ENCODE assay signal across 1 cellular context in the genomic region with DNA sequence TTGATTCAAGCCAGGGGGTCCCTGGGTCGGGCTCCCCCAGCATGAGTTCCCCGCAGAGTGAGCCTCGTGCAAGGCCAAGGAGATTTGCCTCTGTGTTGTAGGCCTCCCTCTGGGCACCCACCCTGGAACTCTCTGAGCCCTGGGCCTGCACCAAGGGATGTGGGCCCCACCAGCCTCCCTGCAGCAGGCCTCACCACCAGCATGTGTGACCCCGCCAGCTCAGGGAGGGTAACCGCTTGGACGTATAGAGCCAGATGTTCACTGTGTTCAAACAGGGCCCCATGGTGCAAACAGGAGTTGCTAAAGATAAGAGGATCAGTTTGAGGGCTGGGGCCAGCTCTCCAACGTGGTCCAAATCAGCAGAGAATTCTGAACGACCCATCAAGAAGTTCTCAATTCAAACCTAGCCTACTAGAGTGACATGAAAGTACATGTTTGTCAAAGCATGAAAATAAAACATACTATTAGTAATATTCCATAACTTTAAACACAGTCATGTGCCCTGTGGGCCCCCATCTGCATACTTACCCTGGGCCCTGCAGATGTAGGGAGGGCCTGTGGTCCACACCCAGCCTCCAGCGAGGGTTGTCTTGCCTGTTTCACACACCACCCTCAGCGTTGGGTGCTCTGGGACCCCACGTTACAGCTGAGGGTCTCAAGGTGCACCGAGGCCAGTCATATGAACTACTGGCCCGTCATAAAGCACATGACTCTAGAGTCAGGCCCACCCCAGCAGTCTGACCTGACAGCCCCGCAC.
A peak's percentile ranks its signal among the peaks of the same experiment; 100 is the strongest.
TF ChIP-seq lines count a peak whose summit lies in the region.

No MANE protein-coding gene starts in this region.

TF ChIP-seq in K562, 482 proteins besides CTCF, POLR2A, EP300 and RAD21 (continued from another document and continues in another):
- TF ChIP-seq, protein P1, sequence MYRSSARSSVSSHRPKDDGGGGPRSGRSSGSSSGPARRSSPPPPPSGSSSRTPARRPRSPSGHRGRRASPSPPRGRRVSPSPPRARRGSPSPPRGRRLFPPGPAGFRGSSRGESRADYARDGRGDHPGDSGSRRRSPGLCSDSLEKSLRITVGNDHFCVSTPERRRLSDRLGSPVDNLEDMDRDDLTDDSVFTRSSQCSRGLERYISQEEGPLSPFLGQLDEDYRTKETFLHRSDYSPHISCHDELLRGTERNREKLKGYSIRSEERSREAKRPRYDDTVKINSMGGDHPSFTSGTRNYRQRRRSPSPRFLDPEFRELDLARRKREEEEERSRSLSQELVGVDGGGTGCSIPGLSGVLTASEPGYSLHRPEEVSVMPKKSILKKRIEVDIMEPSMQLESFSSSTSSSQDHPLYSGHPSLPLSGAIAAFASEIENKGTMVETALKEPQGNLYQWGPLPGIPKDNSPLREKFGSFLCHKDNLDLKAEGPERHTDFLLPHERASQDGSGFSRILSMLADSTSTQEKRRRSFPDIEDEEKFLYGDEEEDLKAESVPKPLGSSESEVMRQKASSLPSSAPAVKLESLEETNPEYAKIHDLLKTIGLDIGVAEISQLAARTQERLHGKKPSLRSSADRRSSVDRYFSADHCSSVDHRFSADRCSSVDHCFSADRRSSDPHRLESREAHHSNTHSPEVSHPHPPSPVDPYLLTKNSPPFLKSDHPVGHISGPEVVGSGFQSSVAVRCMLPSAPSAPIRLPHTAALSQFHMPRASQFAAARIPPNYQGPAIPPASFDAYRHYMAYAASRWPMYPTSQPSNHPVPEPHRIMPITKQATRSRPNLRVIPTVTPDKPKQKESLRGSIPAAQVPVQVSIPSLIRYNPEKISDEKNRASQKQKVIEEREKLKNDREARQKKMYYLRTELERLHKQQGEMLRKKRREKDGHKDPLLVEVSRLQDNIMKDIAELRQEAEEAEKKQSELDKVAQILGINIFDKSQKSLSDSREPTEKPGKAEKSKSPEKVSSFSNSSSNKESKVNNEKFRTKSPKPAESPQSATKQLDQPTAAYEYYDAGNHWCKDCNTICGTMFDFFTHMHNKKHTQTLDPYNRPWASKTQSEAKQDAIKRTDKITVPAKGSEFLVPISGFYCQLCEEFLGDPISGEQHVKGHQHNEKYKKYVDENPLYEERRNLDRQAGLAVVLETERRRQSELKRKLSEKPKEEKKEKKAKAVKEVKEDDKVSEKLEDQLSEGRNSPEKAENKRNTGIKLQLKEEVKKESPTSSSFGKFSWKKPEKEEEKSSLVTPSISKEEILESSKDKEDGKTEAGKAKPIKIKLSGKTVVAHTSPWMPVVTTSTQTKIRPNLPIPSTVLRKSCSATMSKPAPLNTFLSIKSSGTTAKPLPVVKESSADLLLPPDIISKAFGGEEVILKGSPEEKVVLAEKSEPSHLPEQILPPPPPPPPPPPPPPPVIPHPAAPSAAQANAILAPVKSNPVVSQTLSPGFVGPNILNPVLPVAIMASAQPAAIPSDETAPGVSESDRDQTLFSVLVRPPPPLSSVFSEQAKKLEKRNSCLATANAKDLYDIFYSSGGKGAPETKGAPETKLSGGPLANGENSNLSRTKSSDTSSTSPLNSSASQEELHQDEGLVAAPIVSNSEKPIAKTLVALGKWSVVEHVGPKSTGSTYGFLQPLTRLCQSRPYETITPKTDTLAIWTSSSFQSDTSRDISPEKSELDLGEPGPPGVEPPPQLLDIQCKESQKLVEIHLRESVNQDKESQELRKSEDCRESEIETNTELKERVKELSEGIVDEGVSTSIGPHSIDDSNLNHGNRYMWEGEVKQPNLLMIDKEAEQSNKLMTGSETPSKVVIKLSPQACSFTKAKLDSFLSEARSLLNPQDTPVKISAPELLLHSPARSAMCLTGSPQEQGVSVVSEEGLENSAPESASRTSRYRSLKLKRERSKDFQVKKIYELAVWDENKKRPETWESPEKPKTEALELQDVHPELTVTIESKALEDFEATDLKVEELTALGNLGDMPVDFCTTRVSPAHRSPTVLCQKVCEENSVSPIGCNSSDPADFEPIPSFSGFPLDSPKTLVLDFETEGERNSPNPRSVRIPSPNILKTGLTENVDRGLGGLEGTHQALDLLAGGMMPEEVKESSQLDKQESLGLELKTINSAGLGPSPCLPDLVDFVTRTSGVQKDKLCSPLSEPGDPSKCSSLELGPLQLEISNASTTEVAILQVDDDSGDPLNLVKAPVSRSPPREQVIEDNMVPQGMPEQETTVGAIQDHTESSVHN (IDR thresholded peaks at IDR 0.05; ENCODE audit: borderline replicate concordance in 1 of 2, low read depth in 1 of 2) = no peak
- TF ChIP-seq SMARCC2 (IDR thresholded peaks at IDR 0.05; ENCODE audit: low read depth) = 0 out of 2 replicates have a peak, but pooled peaks have one; percentile 46
- TF ChIP-seq NR2C1 (IDR thresholded peaks at IDR 0.05) = peak; percentile 49
- TF ChIP-seq NR2C1 (tag; IDR thresholded peaks at IDR 0.05) = 0 out of 2 replicates have a peak, but pooled peaks have one; percentile 32
- TF ChIP-seq, protein P2, sequence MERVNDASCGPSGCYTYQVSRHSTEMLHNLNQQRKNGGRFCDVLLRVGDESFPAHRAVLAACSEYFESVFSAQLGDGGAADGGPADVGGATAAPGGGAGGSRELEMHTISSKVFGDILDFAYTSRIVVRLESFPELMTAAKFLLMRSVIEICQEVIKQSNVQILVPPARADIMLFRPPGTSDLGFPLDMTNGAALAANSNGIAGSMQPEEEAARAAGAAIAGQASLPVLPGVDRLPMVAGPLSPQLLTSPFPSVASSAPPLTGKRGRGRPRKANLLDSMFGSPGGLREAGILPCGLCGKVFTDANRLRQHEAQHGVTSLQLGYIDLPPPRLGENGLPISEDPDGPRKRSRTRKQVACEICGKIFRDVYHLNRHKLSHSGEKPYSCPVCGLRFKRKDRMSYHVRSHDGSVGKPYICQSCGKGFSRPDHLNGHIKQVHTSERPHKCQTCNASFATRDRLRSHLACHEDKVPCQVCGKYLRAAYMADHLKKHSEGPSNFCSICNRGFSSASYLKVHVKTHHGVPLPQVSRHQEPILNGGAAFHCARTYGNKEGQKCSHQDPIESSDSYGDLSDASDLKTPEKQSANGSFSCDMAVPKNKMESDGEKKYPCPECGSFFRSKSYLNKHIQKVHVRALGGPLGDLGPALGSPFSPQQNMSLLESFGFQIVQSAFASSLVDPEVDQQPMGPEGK (CRISPR knock-in tag; IDR thresholded peaks at IDR 0.05; ENCODE audit: borderline replicate concordance) = no peak
- no peak for TF ChIP-seq RBM39 (optimal IDR thresholded peaks at IDR 0.05; ENCODE audit: low read depth, low read length)
- no peak for TF ChIP-seq MTF1 (CRISPR knock-in tag; IDR thresholded peaks at IDR 0.05; ENCODE audit: borderline replicate concordance)
- TF ChIP-seq, protein P3, sequence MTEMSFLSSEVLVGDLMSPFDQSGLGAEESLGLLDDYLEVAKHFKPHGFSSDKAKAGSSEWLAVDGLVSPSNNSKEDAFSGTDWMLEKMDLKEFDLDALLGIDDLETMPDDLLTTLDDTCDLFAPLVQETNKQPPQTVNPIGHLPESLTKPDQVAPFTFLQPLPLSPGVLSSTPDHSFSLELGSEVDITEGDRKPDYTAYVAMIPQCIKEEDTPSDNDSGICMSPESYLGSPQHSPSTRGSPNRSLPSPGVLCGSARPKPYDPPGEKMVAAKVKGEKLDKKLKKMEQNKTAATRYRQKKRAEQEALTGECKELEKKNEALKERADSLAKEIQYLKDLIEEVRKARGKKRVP (CRISPR knock-in tag; IDR thresholded peaks at IDR 0.05) = no peak
- TF ChIP-seq BDP1 (IDR thresholded peaks at IDR 0.05; ENCODE audit: insufficient read depth, insufficient read length) = no peak
- no peak for TF ChIP-seq ZNF3 (CRISPR knock-in tag; IDR thresholded peaks at IDR 0.05)
- 0 out of 2 replicates have a peak, but pooled peaks have one; percentile 28 for TF ChIP-seq PHB2 (IDR thresholded peaks at IDR 0.05; ENCODE audit: low read depth)
- TF ChIP-seq PHF8 (IDR thresholded peaks at IDR 0.05; ENCODE audit: borderline replicate concordance, low read length) = no peak
- no peak for TF ChIP-seq GTF2A2 (tag; IDR thresholded peaks at IDR 0.05)
- TF ChIP-seq, protein P4, sequence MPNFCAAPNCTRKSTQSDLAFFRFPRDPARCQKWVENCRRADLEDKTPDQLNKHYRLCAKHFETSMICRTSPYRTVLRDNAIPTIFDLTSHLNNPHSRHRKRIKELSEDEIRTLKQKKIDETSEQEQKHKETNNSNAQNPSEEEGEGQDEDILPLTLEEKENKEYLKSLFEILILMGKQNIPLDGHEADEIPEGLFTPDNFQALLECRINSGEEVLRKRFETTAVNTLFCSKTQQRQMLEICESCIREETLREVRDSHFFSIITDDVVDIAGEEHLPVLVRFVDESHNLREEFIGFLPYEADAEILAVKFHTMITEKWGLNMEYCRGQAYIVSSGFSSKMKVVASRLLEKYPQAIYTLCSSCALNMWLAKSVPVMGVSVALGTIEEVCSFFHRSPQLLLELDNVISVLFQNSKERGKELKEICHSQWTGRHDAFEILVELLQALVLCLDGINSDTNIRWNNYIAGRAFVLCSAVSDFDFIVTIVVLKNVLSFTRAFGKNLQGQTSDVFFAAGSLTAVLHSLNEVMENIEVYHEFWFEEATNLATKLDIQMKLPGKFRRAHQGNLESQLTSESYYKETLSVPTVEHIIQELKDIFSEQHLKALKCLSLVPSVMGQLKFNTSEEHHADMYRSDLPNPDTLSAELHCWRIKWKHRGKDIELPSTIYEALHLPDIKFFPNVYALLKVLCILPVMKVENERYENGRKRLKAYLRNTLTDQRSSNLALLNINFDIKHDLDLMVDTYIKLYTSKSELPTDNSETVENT (CRISPR knock-in tag; IDR thresholded peaks at IDR 0.05) = no peak
- TF ChIP-seq SMAD2 (IDR thresholded peaks at IDR 0.05; ENCODE audit: low read depth, low read length) = no peak
- TF ChIP-seq TAF9B (IDR thresholded peaks at IDR 0.05; ENCODE audit: partially characterized antibody) = no peak
- TF ChIP-seq BRF1 (IDR thresholded peaks at IDR 0.05; ENCODE audit: borderline replicate concordance, extremely low read depth, insufficient read length) = no peak
- TF ChIP-seq, protein P5, sequence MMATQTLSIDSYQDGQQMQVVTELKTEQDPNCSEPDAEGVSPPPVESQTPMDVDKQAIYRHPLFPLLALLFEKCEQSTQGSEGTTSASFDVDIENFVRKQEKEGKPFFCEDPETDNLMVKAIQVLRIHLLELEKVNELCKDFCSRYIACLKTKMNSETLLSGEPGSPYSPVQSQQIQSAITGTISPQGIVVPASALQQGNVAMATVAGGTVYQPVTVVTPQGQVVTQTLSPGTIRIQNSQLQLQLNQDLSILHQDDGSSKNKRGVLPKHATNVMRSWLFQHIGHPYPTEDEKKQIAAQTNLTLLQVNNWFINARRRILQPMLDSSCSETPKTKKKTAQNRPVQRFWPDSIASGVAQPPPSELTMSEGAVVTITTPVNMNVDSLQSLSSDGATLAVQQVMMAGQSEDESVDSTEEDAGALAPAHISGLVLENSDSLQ (IDR thresholded peaks at IDR 0.05) = no peak
- no peak for TF ChIP-seq SMARCB1 (IDR thresholded peaks at IDR 0.05; ENCODE audit: insufficient read length, low read depth)
- TF ChIP-seq MEF2D (tag; conservative IDR thresholded peaks at IDR 0.05; ENCODE audit: low read depth) = no peak
- no peak for TF ChIP-seq ZNF780A (CRISPR knock-in tag; IDR thresholded peaks at IDR 0.05)
- no peak for TF ChIP-seq RBM34 (IDR thresholded peaks at IDR 0.05; ENCODE audit: borderline replicate concordance, insufficient read depth, low read length)
- no peak for TF ChIP-seq SRSF7 (optimal IDR thresholded peaks at IDR 0.05; ENCODE audit: low read depth, low read length)
- TF ChIP-seq, protein P6, sequence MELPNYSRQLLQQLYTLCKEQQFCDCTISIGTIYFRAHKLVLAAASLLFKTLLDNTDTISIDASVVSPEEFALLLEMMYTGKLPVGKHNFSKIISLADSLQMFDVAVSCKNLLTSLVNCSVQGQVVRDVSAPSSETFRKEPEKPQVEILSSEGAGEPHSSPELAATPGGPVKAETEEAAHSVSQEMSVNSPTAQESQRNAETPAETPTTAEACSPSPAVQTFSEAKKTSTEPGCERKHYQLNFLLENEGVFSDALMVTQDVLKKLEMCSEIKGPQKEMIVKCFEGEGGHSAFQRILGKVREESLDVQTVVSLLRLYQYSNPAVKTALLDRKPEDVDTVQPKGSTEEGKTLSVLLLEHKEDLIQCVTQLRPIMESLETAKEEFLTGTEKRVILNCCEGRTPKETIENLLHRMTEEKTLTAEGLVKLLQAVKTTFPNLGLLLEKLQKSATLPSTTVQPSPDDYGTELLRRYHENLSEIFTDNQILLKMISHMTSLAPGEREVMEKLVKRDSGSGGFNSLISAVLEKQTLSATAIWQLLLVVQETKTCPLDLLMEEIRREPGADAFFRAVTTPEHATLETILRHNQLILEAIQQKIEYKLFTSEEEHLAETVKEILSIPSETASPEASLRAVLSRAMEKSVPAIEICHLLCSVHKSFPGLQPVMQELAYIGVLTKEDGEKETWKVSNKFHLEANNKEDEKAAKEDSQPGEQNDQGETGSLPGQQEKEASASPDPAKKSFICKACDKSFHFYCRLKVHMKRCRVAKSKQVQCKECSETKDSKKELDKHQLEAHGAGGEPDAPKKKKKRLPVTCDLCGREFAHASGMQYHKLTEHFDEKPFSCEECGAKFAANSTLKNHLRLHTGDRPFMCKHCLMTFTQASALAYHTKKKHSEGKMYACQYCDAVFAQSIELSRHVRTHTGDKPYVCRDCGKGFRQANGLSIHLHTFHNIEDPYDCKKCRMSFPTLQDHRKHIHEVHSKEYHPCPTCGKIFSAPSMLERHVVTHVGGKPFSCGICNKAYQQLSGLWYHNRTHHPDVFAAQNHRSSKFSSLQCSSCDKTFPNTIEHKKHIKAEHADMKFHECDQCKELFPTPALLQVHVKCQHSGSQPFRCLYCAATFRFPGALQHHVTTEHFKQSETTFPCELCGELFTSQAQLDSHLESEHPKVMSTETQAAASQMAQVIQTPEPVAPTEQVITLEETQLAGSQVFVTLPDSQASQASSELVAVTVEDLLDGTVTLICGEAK (IDR thresholded peaks at IDR 0.05) = no peak
- TF ChIP-seq, protein P6 (CRISPR knock-in tag; IDR thresholded peaks at IDR 0.05) = no peak
- 0 out of 2 replicates have a peak, but pooled peaks have one; percentile 20 for TF ChIP-seq CREB1 (IDR thresholded peaks at IDR 0.05)
- TF ChIP-seq CREB1 (CRISPR knock-in tag; IDR thresholded peaks at IDR 0.05) = peak; percentile 40; the same call in 1 of the 2 replicates
- no peak for TF ChIP-seq ZNF224 (CRISPR knock-in tag; IDR thresholded peaks at IDR 0.05)
- TF ChIP-seq ZNF143 (CRISPR knock-in tag; IDR thresholded peaks at IDR 0.05) = no peak
